In genomic region chr4:1046581-1047011, GRCh38 we compare ENCODE assay signal across 8 cellular contexts. TPM values are rescaled to one million over a fixed set of nuclear protein-coding genes. Genes with fewer than 3 reads are reported as not detected.
DNase-seq lines count a peak whose midpoint lies in the region; ATAC-seq and TF ChIP-seq lines count a peak whose summit lies in the region.
"Not testable (repeated sequence)": the region's sequence is repeated elsewhere in the genome, so short reads cannot be mapped to it uniquely, and the experiment has no call there.

No MANE protein-coding gene starts in this region.

- POLR2A ChIA-PET in PC-3 (lab: Charles Lee; ENCODE audit: unreplicated experiment): interaction anchor here (0.6 kb wide), 1 partner anchor 16 kb away, joined by 3 read pairs; no protein-coding TSS in a partner anchor

- not testable (repeated sequence) for H3K9me2 ChIP-seq in PC-3 (replicated peaks; ENCODE audit: low read length)

- not testable (repeated sequence) for H3K79me2 ChIP-seq in PC-3 (ENCODE audit: low read length)

- H4K20me1 ChIP-seq in PC-3 (ENCODE audit: low read length): not testable (repeated sequence)

- H3K9me3 ChIP-seq in PC-3 (ENCODE audit: low read length); aorta (ENCODE audit: control insufficient read depth, low read length): not testable (repeated sequence)

- H3K36me3 ChIP-seq in PC-3 (ENCODE audit: low read depth, low read length); aorta (ENCODE audit: control insufficient read depth in 1 of 2, insufficient read depth in 2 of 2, low read length in 1 of 2): not testable (repeated sequence)

- intact Hi-C loops in PC-3 (cut with micrococcal nuclease); left colon (cut with DNase I, micrococcal nuclease): not testable (repeated sequence)
- intact Hi-C loops in posterior cingulate gyrus (cut with DNase I) (loop anchor here (10.0 kb wide), 1 partner anchor 258 kb away; no protein-coding TSS in a partner anchor), aorta (cut with DNase I) (loop anchor here in 1 of 2 donors (10.0 kb wide), 1 partner anchor 668 kb away; the partner anchor contains the start of gene SLBP)

- peak overlapping the region; percentile 58; the same call in 1 of the 2 replicates for H3K4me3 ChIP-seq in PC-3 (ENCODE audit: low read length)
- not testable (repeated sequence) for H3K4me3 ChIP-seq in aorta (ENCODE audit: low read length in 2 of 2)

- H2AFZ ChIP-seq in PC-3 (ENCODE audit: low read length): peak overlapping the region; percentile 82

- H3K9ac ChIP-seq in PC-3 (ENCODE audit: low read length): not testable (repeated sequence)

- CTCF ChIA-PET in PC-3 (lab: Charles Lee): not testable (repeated sequence)

- not testable (repeated sequence) for H3K27ac ChIP-seq in PC-3 (ENCODE audit: low read length); aorta (ENCODE audit: low read depth in 1 of 2, low read length in 2 of 2)

- BruUV-seq in PC-3 (replicated peaks; lab: Mats Ljungman, UMichigan): not testable (repeated sequence)

- DNase-seq in Daoy (ENCODE audit: low read depth) (peak; percentile 81), M059J (ENCODE audit: low read depth) (peak; percentile 79), PC-3 (peak; percentile 59), anterior cingulate cortex (lab: John Stamatoyannopoulos, UW) (peak in 47 of 58 donors; percentile 25 to 87 (median 58)), fibroblast of gingiva (ENCODE audit: low read depth) (peak; percentile 61), left colon (peak; percentile 64 to 81), posterior cingulate gyrus (peak in 8 of 10 donors; percentile 7 to 90 (median 70)), aorta (peak; percentile 75 to 89)

- peaks cover 25% of the 10 kb centered on the region for H3K4me1 ChIP-seq in PC-3 (ENCODE audit: insufficient read depth, low read length)
- H3K4me1 ChIP-seq in aorta (ENCODE audit: control insufficient read depth in 1 of 2, insufficient read depth in 2 of 2, low read length in 2 of 2): not testable (repeated sequence)

- not testable (repeated sequence) for H3K27me3 ChIP-seq in PC-3 (ENCODE audit: low read length); aorta (ENCODE audit: control insufficient read depth in 1 of 2, insufficient read depth in 2 of 2, low read length in 1 of 2)

- H3K4me2 ChIP-seq in PC-3 (ENCODE audit: low read length): peak overlapping the region; percentile 86

- TF ChIP-seq CTCF in PC-3 (conservative IDR thresholded peaks at IDR 0.05; ENCODE audit: low read depth, low read length): not testable (repeated sequence)

- 12 to 17% methylated on average over 29 of the region's 29 CpGs for WGBS in aorta, 2 donors

- H3F3A ChIP-seq in PC-3 (ENCODE audit: low read length, unreplicated experiment): not testable (repeated sequence)

- ATAC-seq in PC-3: peak; percentile 16
- peak; percentile 66 for ATAC-seq in left colon
- ATAC-seq in aorta (ENCODE audit: low FRiP score): not testable (repeated sequence)

RNA-seq across cellular contexts. Expression of gene FGFRL1, which starts 35.2 kb away (rescaled TPM):
- total RNA-seq in Daoy (2014; rRNA removed; shearing (Covaris generic)): 35.5 and 40.6 TPM in 2 replicates
- 45.3 and 82.5 TPM in 2 replicates for total RNA-seq in M059J (2014; rRNA removed; shearing (Covaris generic))
- total RNA-seq in PC-3 (2014; rRNA removed) (31.2 and 42.6 TPM in 2 replicates), left colon (10 to 100 TPM; 17.0 to 17.2 TPM), aorta (10 to 100 TPM; 28.9 to 32.9 TPM)
- polyA plus RNA-seq in aorta: 10 to 100 TPM in 1 of 2 donors, 1 to 10 TPM in 1; 6.9 to 19.5 TPM

RNA-seq across cellular contexts. Expression of gene SLC26A1, which starts 53.4 kb away (rescaled TPM):
- 0.57 TPM in 1 of 2 replicates, not detected in the other for total RNA-seq in Daoy (2014; rRNA removed; shearing (Covaris generic))
- not detected in 2 replicates for total RNA-seq in M059J (2014; rRNA removed; shearing (Covaris generic))
- total RNA-seq in PC-3 (2014; rRNA removed): 0.52 TPM in 1 of 2 replicates, not detected in the other
- 1 to 10 TPM; 1.6 to 2.0 TPM for total RNA-seq in left colon
- under 1 TPM in 1 of 2 donors, not detected in 1; 0.45 TPM for total RNA-seq in aorta
- polyA plus RNA-seq in aorta: under 1 TPM; 0.38 to 0.87 TPM

RNA-seq across cellular contexts. Expression of gene IDUA, which starts 59.8 kb away (rescaled TPM):
- 1.0 and 2.3 TPM in 2 replicates for total RNA-seq in Daoy (2014; rRNA removed; shearing (Covaris generic))
- total RNA-seq in M059J (2014; rRNA removed; shearing (Covaris generic)): 3.4 and 11.9 TPM in 2 replicates
- 10.1 and 10.3 TPM in 2 replicates for total RNA-seq in PC-3 (2014; rRNA removed)
- 10 to 100 TPM; 28.7 to 40.9 TPM for total RNA-seq in left colon
- total RNA-seq in aorta: 10 to 100 TPM; 27.5 to 44.2 TPM
- 10 to 100 TPM in 1 of 2 donors, 1 to 10 TPM in 1; 5.9 to 42.5 TPM for polyA plus RNA-seq in aorta
